8 cellular contexts compared by ENCODE assay signal in the genomic region with DNA sequence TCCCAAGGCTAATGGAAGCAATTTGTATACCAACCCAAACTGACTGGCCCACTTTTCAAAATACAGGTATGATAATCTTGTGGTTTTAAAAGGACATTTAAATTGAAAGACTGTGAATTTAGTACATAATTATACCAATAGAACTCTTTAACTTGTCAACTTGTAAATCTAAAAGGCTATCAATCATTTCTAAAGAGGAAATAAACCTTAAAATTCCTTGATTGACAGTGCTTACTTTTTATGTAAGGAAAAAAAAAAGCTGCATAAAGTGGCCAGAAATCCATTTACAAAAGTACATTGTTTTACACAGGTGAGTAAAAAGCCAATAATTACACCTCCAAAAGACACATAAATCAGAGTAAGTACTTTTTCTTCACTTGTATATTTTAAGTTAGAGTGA.
"Had no signal": no experiment of that assay in that cellular context is flagged by ENCODE, and none has a peak within 500 bp of the region (broad histone marks: within the 10 kb centered on the region; RNA-seq: fewer than 3 reads in every experiment).

No MANE protein-coding gene starts in this region.

- DNase-seq: GOT3, H7, IMR-90, KG1 had no signal

- H3K9me3 ChIP-seq: HAP-1 had no signal

- FAIRE-seq: HTR-8/SVneo, K562 had no signal

- H3K4me3 ChIP-seq: HAP-1, K562 had no signal

- ATAC-seq: HCT116, K562 had no signal

- H3K36me3 ChIP-seq: HAP-1 had no signal
